ENCODE assay signal across 25 cellular contexts in genomic region chr14:43031598-43031997, GRCh38.
DNase-seq lines count a peak whose midpoint lies in the region; ATAC-seq, FAIRE-seq and TF ChIP-seq lines count a peak whose summit lies in the region.
"Had no signal": no experiment of that assay in that cellular context is flagged by ENCODE, and none has a peak within 500 bp of the region (broad histone marks: within the 10 kb centered on the region; RNA-seq: fewer than 3 reads in every experiment).

No MANE protein-coding gene starts in this region.

- H3K9me2 ChIP-seq in Karpas-422 (replicated peaks; ENCODE audit: insufficient read depth, low read length), result no peaks in the 10 kb centered on the region

- intact Hi-C loops in HepG2 (cut with micrococcal nuclease; ENCODE audit: unreplicated experiment), result no loop called here
- intact Hi-C loops in right lobe of liver (cut with DNase I), result no loop called here
- intact Hi-C loops in pancreas (cut with DNase I), result no loop called here

- no peaks in the 10 kb centered on the region for H3K4me1 ChIP-seq in HepG2 (ENCODE audit: insufficient read depth, low read length)
- no peaks in the 10 kb centered on the region for H3K4me1 ChIP-seq in right lobe of liver
- H3K4me1 ChIP-seq in Karpas-422 (ENCODE audit: low read length), result peaks cover 15% of the 10 kb centered on the region
- no peaks in the 10 kb centered on the region for H3K4me1 ChIP-seq in pancreas

- H3K36me3 ChIP-seq in HepG2 (replicated peaks in 1 of 2; ENCODE audit: control insufficient read depth in 1 of 2, insufficient read depth in 2 of 2, low read length in 2 of 2), result no peaks in the 10 kb centered on the region
- no peaks in the 10 kb centered on the region for H3K36me3 ChIP-seq in right lobe of liver
- no peaks in the 10 kb centered on the region for H3K36me3 ChIP-seq in Karpas-422 (ENCODE audit: insufficient read depth, low read length)
- no peaks in the 10 kb centered on the region for H3K36me3 ChIP-seq in pancreas
- H3K36me3 ChIP-seq: BLaER1 treated with 17β-estradiol and CSF1 and Interleukin-3, amounts not matched to agents 10 nM and 100 nM had no signal

- POLR2A ChIA-PET in HepG2 (lab: Yijun Ruan, JAX), result no interaction called here

- H3K9ac ChIP-seq in HepG2 (ENCODE audit: insufficient read depth, low read depth, low read length) (no peak overlapping the region), Karpas-422 (ENCODE audit: low read length) (no peak overlapping the region)
- H3K9ac ChIP-seq: BLaER1 treated with 17β-estradiol and CSF1 and Interleukin-3, amounts not matched to agents 10 nM and 100 nM had no signal

- no peak overlapping the region for H3K27ac ChIP-seq in HepG2 (ENCODE audit: extremely low read length, insufficient read depth, low read length)
- no peak overlapping the region for H3K27ac ChIP-seq in right lobe of liver
- no peak overlapping the region for H3K27ac ChIP-seq in Karpas-422 (ENCODE audit: low read length)
- H3K27ac ChIP-seq in pancreas, result no peak overlapping the region
- H3K27ac ChIP-seq: BLaER1 treated with 17β-estradiol and CSF1 and Interleukin-3, amounts not matched to agents 10 nM and 100 nM; SK-N-MC had no signal

- no peak for FAIRE-seq in HepG2 (lab: Jason Lieb, UNC)
- FAIRE-seq in pancreas (lab: Jason Lieb, UNC), result no peak
- FAIRE-seq: HTR-8/SVneo had no signal

- in situ Hi-C loops in HepG2 (cut with HindIII; ENCODE audit: extremely low pct_ligation_motif_present, low pct_unique_long_range_greater_than_20kb), result no loop called here

- TF ChIP-seq POLR2A in HepG2 (IDR thresholded peaks at IDR 0.05; ENCODE audit: insufficient read depth in 1 of 2, low read depth in 2 of 2, low read length in 2 of 2) (no peak), right lobe of liver (IDR thresholded peaks at IDR 0.05) (no peak)

- H3K9me3 ChIP-seq in HepG2 (ENCODE audit: low read length) (peaks cover 86% of the 10 kb centered on the region), right lobe of liver (no peaks in the 10 kb centered on the region), Karpas-422 (ENCODE audit: low read length) (no peaks in the 10 kb centered on the region), pancreas (no peaks in the 10 kb centered on the region)
- H3K9me3 ChIP-seq: BLaER1 treated with 17β-estradiol and CSF1 and Interleukin-3, amounts not matched to agents 10 nM and 100 nM had no signal

- H4K20me1 ChIP-seq in HepG2 (ENCODE audit: insufficient read depth, low read length) (no peaks in the 10 kb centered on the region), Karpas-422 (ENCODE audit: insufficient read depth, low read depth, low read length) (no peaks in the 10 kb centered on the region)
- H4K20me1 ChIP-seq: BLaER1 treated with 17β-estradiol and CSF1 and Interleukin-3, amounts not matched to agents 10 nM and 100 nM had no signal

- no peak for TF ChIP-seq CTCF in HepG2 (CRISPR knock-in tag; IDR thresholded peaks at IDR 0.05)
- no peak for TF ChIP-seq CTCF in right lobe of liver (IDR thresholded peaks at IDR 0.05)
- TF ChIP-seq CTCF in pancreas (IDR thresholded peaks at IDR 0.05), result no peak

- no peaks in the 10 kb centered on the region for H3K27me3 ChIP-seq in HepG2 (ENCODE audit: control insufficient read depth in 1 of 2, insufficient read depth in 2 of 2, low read length in 2 of 2)
- no peaks in the 10 kb centered on the region for H3K27me3 ChIP-seq in right lobe of liver
- H3K27me3 ChIP-seq in Karpas-422 (ENCODE audit: low read length), result no peaks in the 10 kb centered on the region
- no peaks in the 10 kb centered on the region for H3K27me3 ChIP-seq in pancreas
- H3K27me3 ChIP-seq: BLaER1 treated with 17β-estradiol and CSF1 and Interleukin-3, amounts not matched to agents 10 nM and 100 nM had no signal

- DNase-seq in HepG2 (ENCODE audit: low spot score), result no peak
- DNase-seq in right lobe of liver, result no peak
- no peak for DNase-seq in Karpas-422
- peak; percentile 31 for DNase-seq in glomerular visceral epithelial cell (ENCODE audit: extremely low spot score)
- DNase-seq in renal cortical epithelial cell (ENCODE audit: low read depth), result peak; percentile 33
- no peak for DNase-seq in NCI-H2227 (lab: John Stamatoyannopoulos, UW; ENCODE audit: unreplicated experiment)
- DNase-seq in GM03348 (ENCODE audit: low spot score), result no peak
- DNase-seq in pancreas, result no peak
- DNase-seq: AML-193; CD4-positive, alpha-beta T cell; DMS79 treated with DMSO at 0.1 percent for 48 hours; KBM-7; NCI-H1092; NCI-H1417 treated with DMSO at 0.1 percent for 48 hours; NCI-H187; NCI-H2081 treated with DMSO at 0.1 percent for 48 hours; NCI-H2171; NCI-H345; NCI-H510A treated with DMSO at 0.1 percent for 48 hours; SHP77 treated with DMSO at 0.1 percent for 48 hours had no signal

- H3K4me3 ChIP-seq in HepG2 (replicated peaks in 1 of 3; ENCODE audit: insufficient read depth in 1 of 3, low read depth in 2 of 3, low read length in 3 of 3) (no peak overlapping the region), right lobe of liver (no peak overlapping the region), Karpas-422 (ENCODE audit: low read length) (no peak overlapping the region), pancreas (no peak overlapping the region)
- H3K4me3 ChIP-seq: BLaER1 treated with 17β-estradiol and CSF1 and Interleukin-3, amounts not matched to agents 10 nM and 100 nM; SK-N-MC had no signal

- TF ChIP-seq EP300 in HepG2 (IDR thresholded peaks at IDR 0.05; ENCODE audit: low read depth in 2 of 2, low read length in 2 of 2) (no peak), HepG2 (CRISPR knock-in tag; IDR thresholded peaks at IDR 0.05; ENCODE audit: borderline replicate concordance) (no peak)

- no peak overlapping the region for H2AFZ ChIP-seq in HepG2 (ENCODE audit: low read length)
- peak overlapping the region; percentile 42; the same call in 1 of the 2 replicates for H2AFZ ChIP-seq in Karpas-422 (ENCODE audit: low read length)

- CTCF ChIA-PET in HepG2 (lab: Yijun Ruan, JAX; ENCODE audit: low intra/inter-chr PET ratio, low total read pairs), result no interaction called here

- no peak for TF ChIP-seq RAD21 in HepG2 (CRISPR knock-in tag; IDR thresholded peaks at IDR 0.05)

- no peak overlapping the region for H3K4me2 ChIP-seq in HepG2 (ENCODE audit: low read depth, low read length)
- no peak overlapping the region for H3K4me2 ChIP-seq in Karpas-422 (ENCODE audit: low read depth, low read length, poor library complexity, severe bottlenecking)
- H3K4me2 ChIP-seq: BLaER1 treated with 17β-estradiol and CSF1 and Interleukin-3, amounts not matched to agents 10 nM and 100 nM had no signal

- ATAC-seq in HepG2 (no peak), right lobe of liver (no peak), pancreas (no peak)
- ATAC-seq: HCT116, Panc1 had no signal

- BruUV-seq in HepG2 (replicated peaks; lab: Mats Ljungman, UMichigan), result no TSS peak

- H3K79me2 ChIP-seq in HepG2 (ENCODE audit: insufficient read depth, low read length) (no peaks in the 10 kb centered on the region), Karpas-422 (ENCODE audit: low read length) (no peaks in the 10 kb centered on the region)

TF ChIP-seq in HepG2, 621 proteins besides CTCF, POLR2A, EP300 and RAD21:
- 0 out of 2 replicates have a peak, but pooled peaks have one; percentile 18 for TF ChIP-seq TCF7L2 (IDR thresholded peaks at IDR 0.05; ENCODE audit: low read depth, low read length)
- peak; percentile 35 for TF ChIP-seq SRSF9 (IDR thresholded peaks at IDR 0.05; ENCODE audit: borderline replicate concordance, insufficient read depth, low read depth, low read length, poor library complexity, severe bottlenecking)
- TF ChIP-seq ZNF382 (CRISPR knock-in tag; IDR thresholded peaks at IDR 0.05; ENCODE audit: borderline replicate concordance), result no peak
- TF ChIP-seq EHMT2 (IDR thresholded peaks at IDR 0.05; ENCODE audit: borderline replicate concordance, low read depth, low read length), result no peak
- TF ChIP-seq GMEB2 (CRISPR knock-in tag; IDR thresholded peaks at IDR 0.05; ENCODE audit: low read depth), result no peak

Comparison
In these comparisons a context has a peak if more than half of its experiments do, and no peak if none do; other contexts are left out.
1. DNase-seq: peak in glomerular visceral epithelial cell (single experiment) and renal cortical epithelial cell (single experiment); none in HepG2 (single experiment), right lobe of liver (0 of 3), Karpas-422 (single experiment), NCI-H2227 (single experiment), GM03348 (single experiment) and pancreas (0 of 6).